8 cellular contexts compared by ENCODE assay signal in genomic region chr6:85364354-85364753, GRCh38.
DNase-seq lines count a peak whose midpoint lies in the region; ATAC-seq and TF ChIP-seq lines count a peak whose summit lies in the region.

No MANE protein-coding gene starts in this region.

- H3K27me3 ChIP-seq in smooth muscle cell (ENCODE audit: low read depth), result no peaks in the 10 kb centered on the region

- no peak overlapping the region for H2AFZ ChIP-seq in smooth muscle cell (ENCODE audit: low read depth)

- peak overlapping the region; percentile 67 for H3K4me2 ChIP-seq in smooth muscle cell

- H3K27me3 Mint-ChIP-seq in activated naive CD8-positive, alpha-beta T cell treated with anti-CD3 and anti-CD28 coated beads, Interleukin-2, amount 50 U/mL, for 24 hours, result no peaks in the 10 kb centered on the region

- no peaks in the 10 kb centered on the region for H4K20me1 ChIP-seq in smooth muscle cell (ENCODE audit: low read depth)

- H3K4me3 ChIP-seq in smooth muscle cell, result no peak overlapping the region
- H3K4me3 ChIP-seq in mucosa of descending colon, result no peak overlapping the region

- H3K79me2 ChIP-seq in smooth muscle cell (ENCODE audit: low read depth), result no peaks in the 10 kb centered on the region

- peak; percentile 71 for ATAC-seq in HG03520 (IDR thresholded peaks at IDR 0.05; ENCODE audit: unreplicated experiment)
- ATAC-seq in activated naive CD8-positive, alpha-beta T cell treated with anti-CD3 and anti-CD28 coated beads, Interleukin-2, amount 50 U/mL, for 24 hours, result peak; percentile 93
- ATAC-seq in HG03521 (IDR thresholded peaks at IDR 0.05; ENCODE audit: unreplicated experiment), result no peak
- no peak for ATAC-seq in mucosa of descending colon

- H3K4me1 ChIP-seq in smooth muscle cell (ENCODE audit: low read depth) (peaks cover 3% of the 10 kb centered on the region), mucosa of descending colon (ENCODE audit: low read depth) (peaks cover 3% of the 10 kb centered on the region)

- H3K36me3 ChIP-seq in smooth muscle cell (ENCODE audit: low read depth) (no peaks in the 10 kb centered on the region), mucosa of descending colon (ENCODE audit: low read depth) (no peaks in the 10 kb centered on the region)

- H3K27ac Mint-ChIP-seq in activated naive CD8-positive, alpha-beta T cell treated with anti-CD3 and anti-CD28 coated beads, Interleukin-2, amount 50 U/mL, for 24 hours, result no peak overlapping the region

- TF ChIP-seq CTCF in smooth muscle cell (IDR thresholded peaks at IDR 0.05; ENCODE audit: borderline replicate concordance, insufficient read depth, poor library complexity, severe bottlenecking), result no peak
- TF ChIP-seq CTCF in mucosa of descending colon (IDR thresholded peaks at IDR 0.05), result no peak

- peaks cover 29% of the 10 kb centered on the region for H3K4me1 Mint-ChIP-seq in activated naive CD8-positive, alpha-beta T cell treated with anti-CD3 and anti-CD28 coated beads, Interleukin-2, amount 50 U/mL, for 24 hours

- H3K9me3 Mint-ChIP-seq in activated naive CD8-positive, alpha-beta T cell treated with anti-CD3 and anti-CD28 coated beads, Interleukin-2, amount 50 U/mL, for 24 hours, result no peaks in the 10 kb centered on the region

- no peak overlapping the region for H3K4me3 Mint-ChIP-seq in activated naive CD8-positive, alpha-beta T cell treated with anti-CD3 and anti-CD28 coated beads, Interleukin-2, amount 50 U/mL, for 24 hours

- 47% methylated on average over 2 of the region's 2 CpGs for WGBS in smooth muscle cell (ENCODE audit: low lambda C conversion rate)

- H3K36me3 Mint-ChIP-seq in activated naive CD8-positive, alpha-beta T cell treated with anti-CD3 and anti-CD28 coated beads, Interleukin-2, amount 50 U/mL, for 24 hours (ENCODE audit: low read depth), result no peaks in the 10 kb centered on the region

- no peak overlapping the region for H3K9ac ChIP-seq in smooth muscle cell (ENCODE audit: low read depth)

- no peaks in the 10 kb centered on the region for H3K9me3 ChIP-seq in smooth muscle cell (replicated peaks; ENCODE audit: low read depth)
- H3K9me3 ChIP-seq in mucosa of descending colon, result no peaks in the 10 kb centered on the region

- DNase-seq in activated CD4-positive, alpha-beta T cell treated with anti-CD3 and anti-CD28 coated beads for 48 hours, result peak; percentile 24
- no peak for DNase-seq in activated CD4-positive, alpha-beta T cell treated with anti-CD3 and anti-CD28 coated beads, Interleukin-2, amount 50 U/mL, for 4 hours
- DNase-seq in activated naive CD8-positive, alpha-beta T cell treated with anti-CD3 and anti-CD28 coated beads, Interleukin-2, amount 50 U/mL, for 24 hours, result no peak
- DNase-seq in smooth muscle cell (lab: John Stamatoyannopoulos, UW; ENCODE audit: unreplicated experiment) (no peak), activated gamma-delta T cell (lab: John Stamatoyannopoulos, UW) (no peak), mucosa of descending colon (no peak)

- intact Hi-C loops in mucosa of descending colon (cut with DNase I, micrococcal nuclease), result no loop called here

- peak overlapping the region; percentile 70 for H3K27ac ChIP-seq in smooth muscle cell (ENCODE audit: low read depth)

- no peaks in the 10 kb centered on the region for H3F3A ChIP-seq in smooth muscle cell (ENCODE audit: low read depth)

Comparison
In these comparisons a context has a peak if more than half of its experiments do, and no peak if none do; other contexts are left out.
1. ATAC-seq: peak in HG03520 (single experiment) and activated naive CD8-positive, alpha-beta T cell treated with anti-CD3 and anti-CD28 coated beads, Interleukin-2, amount 50 U/mL, for 24 hours (single experiment); none in HG03521 (single experiment) and mucosa of descending colon (single experiment).